1 cellular context compared by ENCODE assay signal in genomic region chr7:103152744-103153617, GRCh38.
A peak's percentile ranks its signal among the peaks of the same experiment; 100 is the strongest.
TF ChIP-seq lines count a peak whose summit lies in the region.

No MANE protein-coding gene starts in this region.

TF ChIP-seq in GM12878, 131 proteins besides CTCF, POLR2A, EP300 and RAD21:
- peak; percentile 80 for TF ChIP-seq MLLT1 (IDR thresholded peaks at IDR 0.05)
TF ChIP-seq in GM12878: peak in this region for 1; not testable (repeated sequence) for 130.
